1 cellular context compared by ENCODE assay signal in genomic region chr1:117572546-117572945, GRCh38.
TF ChIP-seq lines count a peak whose summit lies in the region.

No MANE protein-coding gene starts in this region.

TF ChIP-seq in HepG2, 621 proteins besides CTCF, POLR2A, EP300 and RAD21 (continued from another document):
- TF ChIP-seq CEBPB (IDR thresholded peaks at IDR 0.05; ENCODE audit: borderline replicate concordance, low read depth, low read length): no peak
- TF ChIP-seq ETV5 (CRISPR knock-in tag; IDR thresholded peaks at IDR 0.05; ENCODE audit: borderline replicate concordance): no peak
- TF ChIP-seq POGK (CRISPR knock-in tag; conservative IDR thresholded peaks at IDR 0.05): no peak
- TF ChIP-seq ATF7-NPFF (CRISPR knock-in tag; IDR thresholded peaks at IDR 0.05; ENCODE audit: low read depth): no peak
